In the genomic region with DNA sequence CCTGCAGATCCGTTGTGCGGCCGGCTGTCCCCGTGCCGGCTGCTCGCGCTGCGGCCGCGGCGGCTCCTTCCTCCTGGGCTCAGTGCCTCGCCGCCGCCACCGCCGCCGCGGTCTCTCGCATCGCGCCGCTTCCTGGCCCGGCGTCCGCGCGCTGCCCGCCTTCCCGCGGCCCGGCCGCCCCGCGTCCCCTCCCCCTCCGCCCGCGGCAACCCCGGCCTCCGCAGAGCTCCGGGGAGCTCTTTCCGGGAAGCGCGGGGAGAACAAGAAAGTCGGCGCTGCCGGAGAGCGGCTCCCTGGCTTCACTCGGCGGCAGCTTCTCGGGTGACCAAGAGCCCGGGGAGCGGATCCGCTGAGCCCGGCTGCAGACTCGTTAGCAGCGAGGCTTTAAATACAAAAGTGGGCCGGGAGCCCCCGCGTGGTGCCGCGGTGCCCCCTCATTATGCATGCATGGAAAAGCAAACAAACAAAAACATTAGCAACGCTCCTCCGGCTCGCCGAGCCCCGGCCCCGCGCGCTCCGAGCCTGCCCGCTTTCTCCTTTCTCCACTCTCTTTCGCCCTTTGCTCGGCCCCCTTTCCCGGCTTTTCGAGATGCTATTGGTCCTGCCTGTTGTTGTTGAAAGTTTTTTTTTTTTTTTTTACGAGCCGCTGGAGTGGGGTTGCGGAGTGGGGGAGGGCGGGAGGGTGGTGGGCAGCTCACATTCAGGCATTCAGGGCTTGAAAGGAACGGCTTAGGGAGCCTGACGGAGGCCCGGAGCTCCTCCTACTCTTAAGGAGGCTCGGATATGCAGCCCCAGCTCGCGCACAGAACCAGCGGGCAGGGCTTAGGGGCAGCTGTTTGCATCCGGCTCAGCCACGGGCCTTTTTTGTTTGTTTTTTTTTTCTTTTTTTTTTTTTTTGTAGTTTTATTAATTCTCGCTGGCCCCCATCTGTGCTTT, we compare ENCODE assay signal across 8 cellular contexts. TPM values are rescaled to one million over a fixed set of nuclear protein-coding genes. Genes with fewer than 3 reads are reported as not detected.
DNase-seq lines count a peak whose midpoint lies in the region; ATAC-seq and TF ChIP-seq lines count a peak whose summit lies in the region.

A gene with protein sequence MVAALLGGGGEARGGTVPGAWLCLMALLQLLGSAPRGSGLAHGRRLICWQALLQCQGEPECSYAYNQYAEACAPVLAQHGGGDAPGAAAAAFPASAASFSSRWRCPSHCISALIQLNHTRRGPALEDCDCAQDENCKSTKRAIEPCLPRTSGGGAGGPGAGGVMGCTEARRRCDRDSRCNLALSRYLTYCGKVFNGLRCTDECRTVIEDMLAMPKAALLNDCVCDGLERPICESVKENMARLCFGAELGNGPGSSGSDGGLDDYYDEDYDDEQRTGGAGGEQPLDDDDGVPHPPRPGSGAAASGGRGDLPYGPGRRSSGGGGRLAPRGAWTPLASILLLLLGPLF (minus strand): TSS at position 361 of the 936 bp plus-strand sequence. CDS start 727 bp downstream, outside the sequence.

- H3K4me3 ChIP-seq in NT2/D1 (ENCODE audit: insufficient read length, low read depth): peak within 1 kb of the TSS; percentile 82
- H3K4me3 ChIP-seq in epithelial cell of esophagus (ENCODE audit: low read length): peak within 1 kb of the TSS; percentile 60

- H3K9me3 ChIP-seq in NT2/D1 (ENCODE audit: insufficient read depth, low read length): peaks cover 12% of the 10 kb centered on the region; the same call in 1 of the 2 replicates

- no peaks in the 10 kb centered on the region for H3K4me1 ChIP-seq in NT2/D1 (ENCODE audit: insufficient read depth, insufficient read length)

- DNase-seq in A172 (ENCODE audit: low spot score) (peak; percentile 77), NT2/D1 (ENCODE audit: low read depth, low spot score) (peak; percentile 96), activated T-cell treated with anti-CD3 and anti-CD28 coated beads for 48 hours (ENCODE audit: low read depth) (peak; percentile 40), epithelial cell of esophagus (ENCODE audit: low read depth) (peak; percentile 89), midbrain (lab: John Stamatoyannopoulos, UW) (peak; percentile 91)
- peak; percentile 40 to 42 for DNase-seq in stimulated activated CD8-positive, alpha-beta memory T cell treated with anti-CD3 and anti-CD28 coated beads, Interleukin-15, amount 100 ng/mL, for 48 hours (ENCODE audit: low read depth in 2 of 2)

- H3K9ac ChIP-seq in NT2/D1 (ENCODE audit: insufficient read length, low read depth): peak within 1 kb of the TSS; percentile 96

- no peaks in the 10 kb centered on the region for H3K36me3 ChIP-seq in NT2/D1 (ENCODE audit: insufficient read depth, insufficient read length, low read length)

- peak; percentile 39 for ATAC-seq in GM18519 (IDR thresholded peaks at IDR 0.05; ENCODE audit: low FRiP score, unreplicated experiment)
- ATAC-seq in HG03196 (IDR thresholded peaks at IDR 0.05; ENCODE audit: unreplicated experiment): peak; percentile 69

- H3K27me3 ChIP-seq in NT2/D1 (ENCODE audit: insufficient read depth, insufficient read length): no peaks in the 10 kb centered on the region

- TF ChIP-seq CTCF in epithelial cell of esophagus (IDR thresholded peaks at IDR 0.05; ENCODE audit: insufficient read depth, low read depth, low read length, missing control alignments): no peak

RNA-seq across cellular contexts. Expression of the gene that starts here (rescaled TPM):
- 1.3 and 1.7 TPM in 2 replicates for total RNA-seq in A172 (2014; rRNA removed; shearing (Covaris generic))

Comparison
In these comparisons a context has a peak if more than half of its experiments do, and no peak if none do; other contexts are left out.
1. Peak in every context shown above with its lines: DNase-seq, ATAC-seq and H3K4me3 ChIP-seq.
2. DNase-seq: peak in every context shown above with its lines; median percentile 96 in NT2/D1; 91 in midbrain; 89 in epithelial cell of esophagus; 77 in A172; 41 in stimulated activated CD8-positive, alpha-beta memory T cell treated with anti-CD3 and anti-CD28 coated beads, Interleukin-15, amount 100 ng/mL, for 48 hours; 40 in activated T-cell treated with anti-CD3 and anti-CD28 coated beads for 48 hours.